1 cellular context compared by ENCODE assay signal in the genomic region with DNA sequence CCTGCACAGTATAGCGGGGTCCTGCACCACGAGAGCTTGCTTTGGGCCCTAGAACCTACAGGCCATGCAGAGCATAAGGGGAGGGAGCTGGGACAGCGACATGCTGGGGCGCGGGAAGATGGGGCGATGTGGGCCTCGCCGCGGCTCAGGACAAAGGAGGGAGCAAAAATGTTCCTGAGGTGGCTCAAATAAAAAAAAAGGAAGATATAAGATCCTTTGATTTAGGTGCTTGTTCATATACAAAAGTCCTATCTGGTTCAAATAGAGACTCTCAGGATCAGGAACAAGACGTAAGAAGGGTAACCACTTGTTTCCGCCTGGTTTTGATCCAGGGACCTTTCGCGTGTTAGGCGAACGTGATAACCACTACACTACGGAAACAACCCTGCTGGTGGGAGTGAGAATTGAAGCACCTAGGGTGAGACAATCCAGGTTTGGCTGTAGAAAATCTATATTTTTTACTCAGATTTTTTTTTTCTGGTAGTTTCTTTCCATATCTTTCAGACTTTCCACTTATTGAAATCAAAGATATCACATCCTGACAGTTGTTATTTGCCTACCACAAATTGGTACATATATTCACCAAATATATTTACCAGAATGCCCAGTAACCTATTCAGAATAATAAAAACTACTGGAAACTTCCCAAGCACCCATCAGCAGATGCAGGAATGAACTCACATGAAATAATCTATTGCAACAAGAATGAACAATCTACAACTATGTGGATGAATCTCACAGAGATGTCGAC.
TF ChIP-seq lines count a peak whose summit lies in the region.

No MANE protein-coding gene starts in this region.

TF ChIP-seq in K562, 482 proteins besides CTCF, POLR2A, EP300 and RAD21 (continued from another document):
- no peak; the same call in 1 of the 2 replicates for TF ChIP-seq MGA (IDR thresholded peaks at IDR 0.05)
- TF ChIP-seq CREB1 (IDR thresholded peaks at IDR 0.05) = peak; percentile 57; the same call in 1 of the 2 replicates
- no peak for TF ChIP-seq CREB1 (CRISPR knock-in tag; IDR thresholded peaks at IDR 0.05)
- 0 out of 2 replicates have a peak, but pooled peaks have one; percentile 14 for TF ChIP-seq RAD51 (IDR thresholded peaks at IDR 0.05; ENCODE audit: borderline replicate concordance, low read depth)
- TF ChIP-seq FOXJ3 (CRISPR knock-in tag; IDR thresholded peaks at IDR 0.05) = no peak
- peak; percentile 27; the same call in 1 of the 2 replicates for TF ChIP-seq TFAP4 (CRISPR knock-in tag; IDR thresholded peaks at IDR 0.05; ENCODE audit: borderline replicate concordance)
- peak in 1 of 2 experiments; percentile 85; a peak in 2 of 4 replicates for TF ChIP-seq FOXK2 (conservative IDR thresholded peaks at IDR 0.05 in 1 of 2, IDR thresholded peaks at IDR 0.05 in 1 of 2; ENCODE audit: low read depth in 2 of 2)
- TF ChIP-seq EP400 (IDR thresholded peaks at IDR 0.05) = peak; percentile 31; the same call in 1 of the 2 replicates
- TF ChIP-seq POLR3G (IDR thresholded peaks at IDR 0.05; ENCODE audit: extremely low read depth, insufficient read length, insufficient replicate concordance) = peak; percentile 100
- peak; percentile 33 for TF ChIP-seq EGR1 (conservative IDR thresholded peaks at IDR 0.05)
- TF ChIP-seq PHF20 (IDR thresholded peaks at IDR 0.05; ENCODE audit: partially characterized antibody) = peak; percentile 16
- 0 out of 2 replicates have a peak, but pooled peaks have one; percentile 4 for TF ChIP-seq DEAF1 (CRISPR knock-in tag; IDR thresholded peaks at IDR 0.05)
- TF ChIP-seq ZNF232 (CRISPR knock-in tag; IDR thresholded peaks at IDR 0.05) = no peak
- TF ChIP-seq ZBTB26 (CRISPR knock-in tag; IDR thresholded peaks at IDR 0.05) = no peak
- no peak for TF ChIP-seq CBX2 (IDR thresholded peaks at IDR 0.05; ENCODE audit: insufficient read depth, low read length, poor library complexity, severe bottlenecking)
- TF ChIP-seq SP1 (CRISPR knock-in tag; IDR thresholded peaks at IDR 0.05) = peak; percentile 61
- TF ChIP-seq NFATC3 (IDR thresholded peaks at IDR 0.05) = peak; percentile 56; the same call in 1 of the 2 replicates
- peak; percentile 66 for TF ChIP-seq ZBTB5 (IDR thresholded peaks at IDR 0.05)
